Comparison of ENCODE assay signal across 13 cellular contexts in genomic region chr16:57892041-57892440, GRCh38.
DNase-seq lines count a peak whose midpoint lies in the region; ATAC-seq and TF ChIP-seq lines count a peak whose summit lies in the region.
"Had no signal": no experiment of that assay in that cellular context is flagged by ENCODE, and none has a peak within 500 bp of the region (broad histone marks: within the 10 kb centered on the region; RNA-seq: fewer than 3 reads in every experiment).

No MANE protein-coding gene starts in this region.

- no peaks in the 10 kb centered on the region for H3K9me3 Mint-ChIP-seq in activated CD4-positive, alpha-beta T cell treated with anti-CD3 and anti-CD28 coated beads, Interleukin-2, amount 10 ng/mL, durations not matched to agents 7 days and 5 days
- H3K9me3 Mint-ChIP-seq: activated T-cell treated with anti-CD3 and anti-CD28 coated beads, Interleukin-2, amount 50 U/mL, for 4 hours had no signal

- H2BK5ac ChIP-seq in IMR-90 (ENCODE audit: low read depth, low read length, poor library complexity, severe bottlenecking) = no peak overlapping the region

- intact Hi-C loops in IMR-90 (cut with micrococcal nuclease) = loop anchor here (5.0 kb wide), 1 partner anchor 90 kb away; the partner anchor contains the start of gene KIFC3
- intact Hi-C loops in right lobe of liver (cut with DNase I) = no loop called here
- intact Hi-C loops in right cardiac atrium (cut with DNase I) = no loop called here

- H3K27ac Mint-ChIP-seq in activated CD4-positive, alpha-beta T cell treated with anti-CD3 and anti-CD28 coated beads, Interleukin-2, amount 10 ng/mL, durations not matched to agents 7 days and 5 days = no peak overlapping the region

- peak overlapping the region; percentile 15; the same call in 1 of the 2 replicates for H4K91ac ChIP-seq in IMR-90 (ENCODE audit: insufficient read depth, low read depth, low read length)

- no peaks in the 10 kb centered on the region for H4K20me1 ChIP-seq in IMR-90 (ENCODE audit: insufficient read depth, low read length)
- H4K20me1 ChIP-seq: BLaER1 had no signal

- H3K36me3 Mint-ChIP-seq in activated CD4-positive, alpha-beta T cell treated with anti-CD3 and anti-CD28 coated beads, Interleukin-2, amount 10 ng/mL, durations not matched to agents 7 days and 5 days (ENCODE audit: low read depth) = no peaks in the 10 kb centered on the region

- peak overlapping the region; percentile 21 for H2AK9ac ChIP-seq in IMR-90 (replicated peaks; ENCODE audit: low read depth, low read length, poor library complexity)

- H3K23ac ChIP-seq in IMR-90 (ENCODE audit: low read depth, low read length) = no peak overlapping the region

- H3K27ac ChIP-seq in IMR-90 (ENCODE audit: insufficient read depth, low read length) (no peak overlapping the region), right lobe of liver (peak overlapping the region; percentile 87 to 96 (median 95)), right cardiac atrium (ENCODE audit: low read length) (no peak overlapping the region)
- H3K27ac ChIP-seq: BLaER1 had no signal

- H3K9ac ChIP-seq in IMR-90 (ENCODE audit: low read depth, low read length) = no peak overlapping the region
- H3K9ac ChIP-seq: BLaER1 had no signal

- H2AK5ac ChIP-seq in IMR-90 (ENCODE audit: low read depth, low read length) = peak overlapping the region; percentile 77; the same call in 1 of the 2 replicates

- no peak overlapping the region for H3K4me2 ChIP-seq in IMR-90 (ENCODE audit: low read depth, low read length)
- H3K4me2 ChIP-seq: BLaER1 had no signal

- H3K14ac ChIP-seq in IMR-90 (replicated peaks; ENCODE audit: low read depth, low read length) = no peak overlapping the region

- H3K56ac ChIP-seq in IMR-90 (ENCODE audit: extremely low read depth, insufficient read depth, low read length) = no peak overlapping the region

- H3K4me1 ChIP-seq in IMR-90 (ENCODE audit: control insufficient read depth, insufficient read depth, low read length) = peaks cover 10% of the 10 kb centered on the region
- peaks cover 0 to 66% (median 41%) of the 10 kb centered on the region in 4 donors for H3K4me1 ChIP-seq in right lobe of liver
- no peaks in the 10 kb centered on the region for H3K4me1 ChIP-seq in right cardiac atrium (ENCODE audit: control insufficient read depth, insufficient read depth, low read length)

- in situ Hi-C loops in IMR-90 (cut with MboI; ENCODE audit: low sequenced_read_pairs) = no loop called here

- TF ChIP-seq POLR2A in IMR-90 (IDR thresholded peaks at IDR 0.05; ENCODE audit: low read depth, low read length) (no peak), right lobe of liver (IDR thresholded peaks at IDR 0.05) (no peak)

- peak overlapping the region; percentile 55 for H3K4ac ChIP-seq in IMR-90 (ENCODE audit: low read depth, low read length)

- ATAC-seq in IMR-90 (ENCODE audit: low read depth) = no peak
- ATAC-seq in right lobe of liver = no peak
- ATAC-seq in right cardiac atrium = no peak
- ATAC-seq: activated T-cell treated with anti-CD3 and anti-CD28 coated beads, Interleukin-2, amount 50 U/mL, for 4 hours had no signal

- 100% methylated on average over 2 of the region's 8 CpGs; no CpG with 5 or more reads in 1 of the 2 experiments for WGBS in IMR-90 (ENCODE audit: extremely low coverage in 2 of 2, insufficient read length in 1 of 2), 2 experiments
- 55% methylated on average over 7 of the region's 8 CpGs for WGBS in right lobe of liver (ENCODE audit: insufficient coverage, low coverage, low lambda C conversion rate, missing lambda C conversion rate)
- 86% methylated on average over 8 of the region's 8 CpGs for WGBS in right cardiac atrium

- H4K8ac ChIP-seq in IMR-90 (ENCODE audit: low read depth in 2 of 2, low read length in 2 of 2) = no peak overlapping the region; a peak in 2 of 4 replicates

- CTCF ChIA-PET in IMR-90 (lab: Yijun Ruan, JAX) = interaction anchor here (1.4 kb wide), 1 partner anchor 29 kb away, joined by 4 read pairs; no protein-coding TSS in a partner anchor
- CTCF ChIA-PET in activated CD4-positive, alpha-beta T cell treated with anti-CD3 and anti-CD28 coated beads, Interleukin-2, amount 10 ng/mL, durations not matched to agents 7 days and 5 days (lab: Charles Lee) = interaction anchor here (1.0 to 1.1 kb wide), 3 partner anchors 8 to 25 kb away, joined by 3 read pairs; no protein-coding TSS in a partner anchor

- TF ChIP-seq CTCF in AG09319 (IDR thresholded peaks at IDR 0.05; ENCODE audit: low read depth, low read length) = no peak
- TF ChIP-seq CTCF in IMR-90 (conservative IDR thresholded peaks at IDR 0.05; ENCODE audit: low read depth, low read length) = no peak
- no peak for TF ChIP-seq CTCF in right lobe of liver (IDR thresholded peaks at IDR 0.05)

- H3K9me3 ChIP-seq in IMR-90 (ENCODE audit: control insufficient read depth, insufficient read depth, low read length) (no peaks in the 10 kb centered on the region), right lobe of liver (no peaks in the 10 kb centered on the region), right cardiac atrium (ENCODE audit: control insufficient read depth, low read length) (no peaks in the 10 kb centered on the region)
- H3K9me3 ChIP-seq: BLaER1 had no signal

- peaks cover 9% of the 10 kb centered on the region for H3K27me3 ChIP-seq in IMR-90 (ENCODE audit: control insufficient read depth, insufficient read depth, low read length)
- H3K27me3 ChIP-seq in right lobe of liver = no peaks in the 10 kb centered on the region
- no peaks in the 10 kb centered on the region for H3K27me3 ChIP-seq in right cardiac atrium (ENCODE audit: control insufficient read depth, insufficient read depth)
- H3K27me3 ChIP-seq: BLaER1 had no signal

- no peak overlapping the region for H2AFZ ChIP-seq in IMR-90 (replicated peaks; ENCODE audit: low read length, poor library complexity)

- peak overlapping the region; percentile 25; the same call in 1 of the 3 replicates for H2BK15ac ChIP-seq in IMR-90 (ENCODE audit: low read depth, low read length)

- H3K4me3 Mint-ChIP-seq in activated CD4-positive, alpha-beta T cell treated with anti-CD3 and anti-CD28 coated beads, Interleukin-2, amount 10 ng/mL, durations not matched to agents 7 days and 5 days = no peak overlapping the region
- H3K4me3 Mint-ChIP-seq: activated T-cell treated with anti-CD3 and anti-CD28 coated beads, Interleukin-2, amount 50 U/mL, for 4 hours had no signal

- H3K18ac ChIP-seq in IMR-90 (ENCODE audit: low read depth, low read length) = no peak overlapping the region

- dilution Hi-C loops in IMR-90 (cut with HindIII; ENCODE audit: low sequenced_read_pairs, unreplicated experiment) = no loop called here

- H4K5ac ChIP-seq in IMR-90 (ENCODE audit: low read depth, low read length) = no peak overlapping the region

- H3K36me3 ChIP-seq in IMR-90 (ENCODE audit: control insufficient read depth, insufficient read depth, low read length) (no peaks in the 10 kb centered on the region), right lobe of liver (no peaks in the 10 kb centered on the region)
- H3K36me3 ChIP-seq: BLaER1 had no signal

- H3K27me3 Mint-ChIP-seq in activated CD4-positive, alpha-beta T cell treated with anti-CD3 and anti-CD28 coated beads, Interleukin-2, amount 10 ng/mL, durations not matched to agents 7 days and 5 days = peaks cover 15% of the 10 kb centered on the region

- no peak for TF ChIP-seq RAD21 in IMR-90 (IDR thresholded peaks at IDR 0.05; ENCODE audit: low read length)

- H3K4me3 ChIP-seq in IMR-90 (ENCODE audit: insufficient read depth, low read depth, low read length) = no peak overlapping the region
- no peak overlapping the region for H3K4me3 ChIP-seq in right lobe of liver
- no peak overlapping the region for H3K4me3 ChIP-seq in right cardiac atrium (ENCODE audit: low read length)
- H3K4me3 ChIP-seq: BLaER1 had no signal

- no TSS peak for BruUV-seq in IMR-90 (replicated peaks; lab: Mats Ljungman, UMichigan)

- 0 out of 2 replicates have a peak overlapping the region, but pooled peaks have one; percentile 85 for H2BK20ac ChIP-seq in IMR-90 (ENCODE audit: low read depth, low read length)

- H2BK120ac ChIP-seq in IMR-90 (ENCODE audit: low read depth, low read length) = peak overlapping the region; percentile 52; the same call in 1 of the 2 replicates

- peaks cover 11% of the 10 kb centered on the region for H3K4me1 Mint-ChIP-seq in activated CD4-positive, alpha-beta T cell treated with anti-CD3 and anti-CD28 coated beads, Interleukin-2, amount 10 ng/mL, durations not matched to agents 7 days and 5 days

- no peaks in the 10 kb centered on the region for H3K79me1 ChIP-seq in IMR-90 (ENCODE audit: low read depth in 1 of 2, low read length in 2 of 2)

- H3K9me1 ChIP-seq in IMR-90 (ENCODE audit: insufficient read depth, low read length) = peaks cover 16% of the 10 kb centered on the region

- POLR2A ChIA-PET in IMR-90 (lab: Charles Lee; ENCODE audit: unreplicated experiment) = interaction anchor here (0.6 kb wide), 1 partner anchor 73 kb away, joined by 3 read pairs; no protein-coding TSS in a partner anchor
- POLR2A ChIA-PET in activated CD4-positive, alpha-beta T cell treated with anti-CD3 and anti-CD28 coated beads, Interleukin-2, amount 10 ng/mL, durations not matched to agents 7 days and 5 days (lab: Charles Lee) = no interaction called here

- DNase-seq in AG09319 (ENCODE audit: extremely low read depth, low read depth) (peak; percentile 86), IMR-90 (peak; percentile 69), astrocyte of the hippocampus (ENCODE audit: low read depth, low spot score) (peak; percentile 97), right lobe of liver (no peak), iPS-NIHi7 (ENCODE audit: extremely low spot score) (no peak), cerebellar cortex (ENCODE audit: low spot score) (no peak), right cardiac atrium (no peak)
- DNase-seq in activated CD4-positive, alpha-beta T cell treated with anti-CD3 and anti-CD28 coated beads, Interleukin-2, amount 10 ng/mL, durations not matched to agents 7 days and 5 days = no peak
- DNase-seq: activated T-cell treated with anti-CD3 and anti-CD28 coated beads, Interleukin-2, amount 50 U/mL, for 4 hours; GF-D8; Kasumi-1; NCI-H446 treated with DMSO at 0.1 percent for 48 hours had no signal

TF ChIP-seq in IMR-90, 13 proteins besides CTCF, POLR2A, EP300 and RAD21 (continues in another document):
- TF ChIP-seq RCOR1 (IDR thresholded peaks at IDR 0.05; ENCODE audit: insufficient replicate concordance, low read length) (no peak), SMC3 (IDR thresholded peaks at IDR 0.05; ENCODE audit: low read depth, low read length) (no peak), MAZ (IDR thresholded peaks at IDR 0.05; ENCODE audit: borderline replicate concordance, low read depth, low read length) (no peak), ELK1 (IDR thresholded peaks at IDR 0.05; ENCODE audit: borderline replicate concordance, low read depth, low read length) (no peak), NFE2L2 (IDR thresholded peaks at IDR 0.05; ENCODE audit: low read depth, low read length) (no peak)

Comparison
In these comparisons a context has a peak if more than half of its experiments do, and no peak if none do; other contexts are left out.
1. DNase-seq: peak in AG09319 (single experiment), IMR-90 (single experiment) and astrocyte of the hippocampus (single experiment); none in right lobe of liver (0 of 3), iPS-NIHi7 (single experiment), cerebellar cortex (single experiment), right cardiac atrium (0 of 3) and activated CD4-positive, alpha-beta T cell treated with anti-CD3 and anti-CD28 coated beads, Interleukin-2, amount 10 ng/mL, durations not matched to agents 7 days and 5 days (single experiment).
2. H3K27ac ChIP-seq: peak in right lobe of liver (3 of 3); none in IMR-90 (single experiment) and right cardiac atrium (single experiment).